ENCODE assay signal across 8 cellular contexts in genomic region chr20:45771182-45771759, GRCh38. TPM values are rescaled to one million over a fixed set of nuclear protein-coding genes. Genes with fewer than 3 reads are reported as not detected.
DNase-seq lines count a peak whose midpoint lies in the region; ATAC-seq and TF ChIP-seq lines count a peak whose summit lies in the region.

No MANE protein-coding gene starts in this region.

- peak overlapping the region; percentile 19 for H3K27ac Mint-ChIP-seq in stimulated activated naive CD8-positive, alpha-beta T cell treated with anti-CD3 and anti-CD28 coated beads, Interleukin-15, Interleukin-2, amounts not matched to agents 100 ng/mL and 50 ng/mL, for 24 hours

- peaks cover 3% of the 10 kb centered on the region for H3K4me1 ChIP-seq in neuron (ENCODE audit: insufficient read depth, low read length)

- no peak overlapping the region for H3K4me3 Mint-ChIP-seq in stimulated activated naive CD8-positive, alpha-beta T cell treated with anti-CD3 and anti-CD28 coated beads, Interleukin-15, Interleukin-2, amounts not matched to agents 100 ng/mL and 50 ng/mL, for 24 hours

- no peaks in the 10 kb centered on the region for H3K9me3 Mint-ChIP-seq in stimulated activated naive CD8-positive, alpha-beta T cell treated with anti-CD3 and anti-CD28 coated beads, Interleukin-15, Interleukin-2, amounts not matched to agents 100 ng/mL and 50 ng/mL, for 24 hours

- DNase-seq in DMS79 treated with DMSO at 0.1 percent for 48 hours (lab: John Stamatoyannopoulos, UW) (peak; percentile 39), LHCN-M2 (ENCODE audit: low read depth) (peak; percentile 86), RPMI7951 (ENCODE audit: low read depth) (peak; percentile 83), activated T-helper 1 cell treated with Interleukin-2 at 50 U/mL for 16 hours (ENCODE audit: low read depth) (peak; percentile 64), fibroblast of villous mesenchyme (ENCODE audit: low read depth) (peak; percentile 95)

- no peaks in the 10 kb centered on the region for H3K27me3 ChIP-seq in neuron (ENCODE audit: insufficient read depth, low read length)

- no peak for ATAC-seq in GM21576 (IDR thresholded peaks at IDR 0.05; ENCODE audit: unreplicated experiment)

- peaks cover 8% of the 10 kb centered on the region for H3K27me3 Mint-ChIP-seq in stimulated activated naive CD8-positive, alpha-beta T cell treated with anti-CD3 and anti-CD28 coated beads, Interleukin-15, Interleukin-2, amounts not matched to agents 100 ng/mL and 50 ng/mL, for 24 hours

- no peaks in the 10 kb centered on the region for H3K36me3 Mint-ChIP-seq in stimulated activated naive CD8-positive, alpha-beta T cell treated with anti-CD3 and anti-CD28 coated beads, Interleukin-15, Interleukin-2, amounts not matched to agents 100 ng/mL and 50 ng/mL, for 24 hours (ENCODE audit: low read depth)

- H2AFZ ChIP-seq in neuron (ENCODE audit: low read depth, low read length): peak overlapping the region; percentile 71

- H3K9me3 ChIP-seq in neuron (ENCODE audit: low read length): no peaks in the 10 kb centered on the region

- peak; percentile 90 for TF ChIP-seq CTCF in fibroblast of villous mesenchyme (IDR thresholded peaks at IDR 0.05; ENCODE audit: insufficient read depth, low read depth, low read length)

- peaks cover 5% of the 10 kb centered on the region for H3K4me1 Mint-ChIP-seq in stimulated activated naive CD8-positive, alpha-beta T cell treated with anti-CD3 and anti-CD28 coated beads, Interleukin-15, Interleukin-2, amounts not matched to agents 100 ng/mL and 50 ng/mL, for 24 hours (ENCODE audit: low read depth)

- no peaks in the 10 kb centered on the region for H3K36me3 ChIP-seq in neuron (ENCODE audit: insufficient read depth, low read length)

- H3K4me3 ChIP-seq in fibroblast of villous mesenchyme (ENCODE audit: low read depth, low read length): no peak overlapping the region
- H3K4me3 ChIP-seq in neuron (ENCODE audit: low read length): no peak overlapping the region

RNA-seq across cellular contexts. Expression of gene WFDC3, which starts 20.4 kb away (rescaled TPM):
- 0.51 and 0.75 TPM in 2 replicates for total RNA-seq in LHCN-M2 (2014; rRNA removed)
- 2.6 TPM for polyA plus RNA-seq in LHCN-M2 (2012)
- total RNA-seq in RPMI7951 (2014; rRNA removed; shearing (Covaris generic)): 3.6 and 8.8 TPM in 2 replicates
- total RNA-seq in fibroblast of villous mesenchyme: 0.43 TPM in 1 of 2 replicates, not detected in the other

RNA-seq across cellular contexts. Expression of gene DNTTIP1, which starts 20.5 kb away (rescaled TPM):
- total RNA-seq in LHCN-M2 (2014; rRNA removed) (22.9 and 35.5 TPM in 2 replicates), fibroblast of villous mesenchyme (9.5 and 12.6 TPM in 2 replicates)
- polyA plus RNA-seq in LHCN-M2 (2012): 47.5 TPM
- total RNA-seq in RPMI7951 (2014; rRNA removed; shearing (Covaris generic)): 44.1 and 51.4 TPM in 2 replicates

RNA-seq across cellular contexts. Expression of gene UBE2C, which starts 41.2 kb away (rescaled TPM):
- total RNA-seq in LHCN-M2 (2014; rRNA removed) (235 and 279 TPM in 2 replicates), fibroblast of villous mesenchyme (13.5 and 26.3 TPM in 2 replicates)
- polyA plus RNA-seq in LHCN-M2 (2012): 104 TPM
- total RNA-seq in RPMI7951 (2014; rRNA removed; shearing (Covaris generic)): 606 and 673 TPM in 2 replicates

RNA-seq across cellular contexts. Expression of gene SPINT4, which starts 49.1 kb away (rescaled TPM):
- total RNA-seq in LHCN-M2 (2014; rRNA removed): not detected in 2 replicates
- polyA plus RNA-seq in LHCN-M2 (2012): not detected
- not detected in 2 replicates for total RNA-seq in RPMI7951 (2014; rRNA removed; shearing (Covaris generic))
- not detected in 2 replicates for total RNA-seq in fibroblast of villous mesenchyme

RNA-seq across cellular contexts. Expression of gene TNNC2, which starts 55.8 kb away (rescaled TPM):
- 0.34 and 0.38 TPM in 2 replicates for total RNA-seq in LHCN-M2 (2014; rRNA removed)
- polyA plus RNA-seq in LHCN-M2 (2012): 0.73 TPM
- 0.36 TPM in 1 of 2 replicates, not detected in the other for total RNA-seq in RPMI7951 (2014; rRNA removed; shearing (Covaris generic))
- 0.32 and 0.43 TPM in 2 replicates for total RNA-seq in fibroblast of villous mesenchyme

Comparison
In these comparisons a context has a peak if more than half of its experiments do, and no peak if none do; other contexts are left out.
1. DNase-seq: peak in every context shown above with its lines; median percentile 95 in fibroblast of villous mesenchyme; 86 in LHCN-M2; 83 in RPMI7951; 64 in activated T-helper 1 cell treated with Interleukin-2 at 50 U/mL for 16 hours; 39 in DMS79 treated with DMSO at 0.1 percent for 48 hours.